ENCODE assay signal across 20 cellular contexts in genomic region chr12:59283012-59283411, GRCh38.
"Had no signal": no experiment of that assay in that cellular context is flagged by ENCODE, and none has a peak within 500 bp of the region (broad histone marks: within the 10 kb centered on the region; RNA-seq: fewer than 3 reads in every experiment).

No MANE protein-coding gene starts in this region.

- H3K4me1 Mint-ChIP-seq: activated B cell treated with CpG ODN at 0.5 μM for 24 hours; stimulated activated naive B cell treated with anti-CD40 and anti-IgM and Interleukin-4, amounts not matched to agents 10 μg/mL and 1 μg/mL and 100 μg/mL, for 72 hours had no signal

- H3K27me3 Mint-ChIP-seq: activated B cell treated with CpG ODN at 0.5 μM for 24 hours; natural killer cell treated with Interleukin-12 subunit alpha and Interleukin-12 subunit beta and Interleukin-15 and Interleukin-18, amount 100 ng/mL, for 72 hours; stimulated activated naive B cell treated with anti-CD40 and anti-IgM and Interleukin-4, amounts not matched to agents 10 μg/mL and 1 μg/mL and 100 μg/mL, for 72 hours had no signal

- H3K36me3 Mint-ChIP-seq: activated naive CD4-positive, alpha-beta T cell treated with anti-CD3 and anti-CD28 coated beads, Interleukin-2, amount 50 U/mL, for 72 hours; natural killer cell treated with Interleukin-12 subunit alpha and Interleukin-12 subunit beta and Interleukin-15 and Interleukin-18, amount 100 ng/mL, for 72 hours; stimulated activated naive B cell treated with anti-CD40 and anti-IgM and Interleukin-4, amounts not matched to agents 10 μg/mL and 1 μg/mL and 100 μg/mL, for 72 hours had no signal

- H3K4me1 ChIP-seq: gastrocnemius medialis, right atrium auricular region, thyroid gland had no signal

- ATAC-seq: activated CD8-positive, alpha-beta T cell treated with anti-CD3 and anti-CD28 coated beads, Interleukin-2, amount 10 ng/mL, durations not matched to agents 7 days and 5 days; activated naive CD4-positive, alpha-beta T cell treated with anti-CD3 and anti-CD28 coated beads, Interleukin-2, amount 50 U/mL, for 72 hours; gastrocnemius medialis; natural killer cell treated with Interleukin-12 subunit alpha and Interleukin-12 subunit beta and Interleukin-15 and Interleukin-18, amount 100 ng/mL, for 72 hours; stimulated activated naive B cell treated with anti-CD40 and anti-IgM and Interleukin-4, amounts not matched to agents 10 μg/mL and 1 μg/mL and 100 μg/mL, for 72 hours had no signal

- H3K9me3 Mint-ChIP-seq: activated B cell treated with CpG ODN at 0.5 μM for 24 hours had no signal

- H3K27ac ChIP-seq: cardiac muscle cell, dorsolateral prefrontal cortex, gastrocnemius medialis, right atrium auricular region, thyroid gland had no signal

- H3K36me3 ChIP-seq: cardiac muscle cell, gastrocnemius medialis, right atrium auricular region, thyroid gland had no signal

- H3K9me3 ChIP-seq: gastrocnemius medialis, right atrium auricular region, thyroid gland had no signal

- H3K4me3 ChIP-seq: cardiac muscle cell, dorsolateral prefrontal cortex, gastrocnemius medialis, right atrium auricular region, thyroid gland had no signal

- H3K4me3 Mint-ChIP-seq: activated B cell treated with CpG ODN at 0.5 μM for 24 hours; activated CD8-positive, alpha-beta T cell treated with anti-CD3 and anti-CD28 coated beads, Interleukin-2, amount 10 ng/mL, durations not matched to agents 7 days and 5 days; natural killer cell treated with Interleukin-12 subunit alpha and Interleukin-12 subunit beta and Interleukin-15 and Interleukin-18, amount 100 ng/mL, for 72 hours; stimulated activated naive B cell treated with anti-CD40 and anti-IgM and Interleukin-4, amounts not matched to agents 10 μg/mL and 1 μg/mL and 100 μg/mL, for 72 hours had no signal

- DNase-seq: activated B cell treated with CpG ODN at 0.5 μM for 24 hours; activated CD4-positive, alpha-beta T cell treated with anti-CD3 and anti-CD28 coated beads for 48 hours; activated CD8-positive, alpha-beta memory T cell treated with anti-CD3 and anti-CD28 coated beads, Interleukin-2, amount 50 U/mL, for 4 hours; activated CD8-positive, alpha-beta T cell treated with anti-CD3 and anti-CD28 coated beads, Interleukin-2, amount 10 ng/mL, durations not matched to agents 7 days and 5 days; activated effector memory CD4-positive, alpha-beta T cell treated with anti-CD3 and anti-CD28 coated beads, Interleukin-2, amount 50 U/mL, for 16 hours; activated T-cell treated with anti-CD3 and anti-CD28 coated beads, Interleukin-2, amount 50 U/mL, for 48 hours; dorsolateral prefrontal cortex; erythroblast; gastrocnemius medialis; kidney; occipital lobe; stimulated activated CD4-positive, alpha-beta T cell treated with anti-CD3 and anti-CD28 coated beads, Interleukin-15, amount 100 ng/mL, for 24 hours; stimulated activated CD4-positive, alpha-beta T cell treated with anti-CD3 and anti-CD28 coated beads, Interleukin-4, amount 100 ng/mL, for 1 hour; stimulated activated naive B cell treated with anti-CD40 and anti-IgM and Interleukin-4, amounts not matched to agents 10 μg/mL and 1 μg/mL and 100 μg/mL, for 72 hours; thyroid gland had no signal

- H3K27ac Mint-ChIP-seq: activated B cell treated with CpG ODN at 0.5 μM for 24 hours; activated CD8-positive, alpha-beta T cell treated with anti-CD3 and anti-CD28 coated beads, Interleukin-2, amount 10 ng/mL, durations not matched to agents 7 days and 5 days; activated naive CD4-positive, alpha-beta T cell treated with anti-CD3 and anti-CD28 coated beads, Interleukin-2, amount 50 U/mL, for 72 hours; natural killer cell treated with Interleukin-12 subunit alpha and Interleukin-12 subunit beta and Interleukin-15 and Interleukin-18, amount 100 ng/mL, for 72 hours; progenitor cell of endocrine pancreas; stimulated activated naive B cell treated with anti-CD40 and anti-IgM and Interleukin-4, amounts not matched to agents 10 μg/mL and 1 μg/mL and 100 μg/mL, for 72 hours had no signal

- H3K27me3 ChIP-seq: cardiac muscle cell, dorsolateral prefrontal cortex, gastrocnemius medialis, right atrium auricular region, thyroid gland had no signal
